8 cellular contexts compared by ENCODE assay signal in genomic region chr7:2018786-2019692, GRCh38.
DNase-seq lines count a peak whose midpoint lies in the region; ATAC-seq, FAIRE-seq and TF ChIP-seq lines count a peak whose summit lies in the region.

No MANE protein-coding gene starts in this region.

- peaks cover 0 to 3% (median under 1%) of the 10 kb centered on the region in 9 donors for H3K9me3 Mint-ChIP-seq in naive thymus-derived CD8-positive, alpha-beta T cell

- FAIRE-seq in D721Med (lab: Jason Lieb, UNC) (no peak), endothelial cell of umbilical vein (lab: Jason Lieb, UNC) (peak; percentile 67)

- peak overlapping the region in 6 of 10 donors; percentile 9 to 86 (median 54) for H3K4me3 Mint-ChIP-seq in naive thymus-derived CD8-positive, alpha-beta T cell

- no peak overlapping the region for H3K9ac ChIP-seq in endothelial cell of umbilical vein (replicated peaks; ENCODE audit: extremely low read depth, insufficient read depth, low read length)

- H4K20me1 ChIP-seq in endothelial cell of umbilical vein (replicated peaks; ENCODE audit: control insufficient read depth, extremely low read depth, insufficient read depth, low read length), result no peaks in the 10 kb centered on the region

- DNase-seq in D721Med (ENCODE audit: insufficient read length, low spot score), result peak; percentile 10
- DNase-seq in NB4 (ENCODE audit: low read depth), result peak; percentile 98
- DNase-seq in endothelial cell of umbilical vein (ENCODE audit: low read depth, low spot score), result peak; percentile 37
- peak in 2 of 10 donors; percentile 1 to 55 for DNase-seq in naive thymus-derived CD8-positive, alpha-beta T cell
- no peak for DNase-seq in DMS 273 treated with DMSO at 0.1 percent for 48 hours (lab: John Stamatoyannopoulos, UW)
- no peak for DNase-seq in NCI-H1092 (lab: John Stamatoyannopoulos, UW)
- no peak for DNase-seq in HuH-7 (ENCODE audit: low spot score)

- POLR2A ChIA-PET in endothelial cell of umbilical vein (lab: Charles Lee), result no interaction called here
- POLR2A ChIA-PET in naive thymus-derived CD8-positive, alpha-beta T cell (lab: Charles Lee), result interaction anchor here (0.7 kb wide), 1 partner anchor 9 kb away, joined by 8 read pairs; no protein-coding TSS in a partner anchor

- no peaks in the 10 kb centered on the region for H3K27me3 Mint-ChIP-seq in naive thymus-derived CD8-positive, alpha-beta T cell

- H3K27me3 ChIP-seq in endothelial cell of umbilical vein (ENCODE audit: control insufficient read depth in 2 of 2, insufficient read depth in 2 of 2, low read length in 2 of 2), result no peaks in the 10 kb centered on the region

- TF ChIP-seq CTCF in D721Med (IDR thresholded peaks at IDR 0.05; ENCODE audit: insufficient read depth, missing control alignments) (no peak), NB4 (IDR thresholded peaks at IDR 0.05; ENCODE audit: low read depth, low read length) (no peak), endothelial cell of umbilical vein (IDR thresholded peaks at IDR 0.05; ENCODE audit: extremely low read depth in 1 of 2, insufficient read depth in 1 of 2, low read depth in 1 of 2, low read length in 2 of 2) (no peak)

- H3K4me2 ChIP-seq in endothelial cell of umbilical vein (ENCODE audit: insufficient read depth, low read length), result peak overlapping the region; percentile 21

- dilution Hi-C loops in endothelial cell of umbilical vein (cut with MboI; ENCODE audit: extremely low pct_ligation_motif_present, low sequenced_read_pairs), result no loop called here

- H3K4me1 ChIP-seq in endothelial cell of umbilical vein (ENCODE audit: control insufficient read depth, extremely low read depth, insufficient read depth, low read length), result peaks cover 14% of the 10 kb centered on the region

- no peaks in the 10 kb centered on the region for H3K9me1 ChIP-seq in endothelial cell of umbilical vein (replicated peaks; ENCODE audit: control insufficient read depth, extremely low read depth, insufficient read depth, low read length)

- no peak overlapping the region for H3K27ac ChIP-seq in endothelial cell of umbilical vein (ENCODE audit: insufficient read depth, low read depth, low read length)

- no peak for ATAC-seq in naive thymus-derived CD8-positive, alpha-beta T cell
- no peak for ATAC-seq in HG02938 (IDR thresholded peaks at IDR 0.05; ENCODE audit: unreplicated experiment)

- intact Hi-C loops in endothelial cell of umbilical vein (cut with micrococcal nuclease), result no loop called here

- peak overlapping the region; percentile 31 to 97 (median 88) for H3K27ac Mint-ChIP-seq in naive thymus-derived CD8-positive, alpha-beta T cell

- no peaks in the 10 kb centered on the region for H3K79me2 ChIP-seq in endothelial cell of umbilical vein (ENCODE audit: control insufficient read depth, insufficient read depth, low read length)

- H3K4me1 Mint-ChIP-seq in naive thymus-derived CD8-positive, alpha-beta T cell, result peaks cover 15 to 46% (median 35%) of the 10 kb centered on the region in 4 donors

- no peaks in the 10 kb centered on the region for H3K9me3 ChIP-seq in endothelial cell of umbilical vein (replicated peaks; ENCODE audit: control insufficient read depth, insufficient read depth, low read length)

- CTCF ChIA-PET in endothelial cell of umbilical vein (lab: Charles Lee), result no interaction called here

- H2AFZ ChIP-seq in endothelial cell of umbilical vein (ENCODE audit: low read depth, low read length), result no peak overlapping the region

- peaks cover 0 to 2% (median 0%) of the 10 kb centered on the region in 3 donors for H3K36me3 Mint-ChIP-seq in naive thymus-derived CD8-positive, alpha-beta T cell

- no peaks in the 10 kb centered on the region for H3K36me3 ChIP-seq in endothelial cell of umbilical vein (ENCODE audit: control insufficient read depth in 2 of 2, extremely low read depth in 1 of 2, insufficient read depth in 2 of 2, low read length in 2 of 2)

- TF ChIP-seq POLR2A in NB4 (IDR thresholded peaks at IDR 0.05; ENCODE audit: extremely low read depth, insufficient read length), result peak; percentile 22
- no peak for TF ChIP-seq POLR2A in endothelial cell of umbilical vein (IDR thresholded peaks at IDR 0.05; ENCODE audit: low read depth, low read length)

- H3K4me3 ChIP-seq in NB4 (ENCODE audit: low read depth, low read length), result no peak overlapping the region
- H3K4me3 ChIP-seq in endothelial cell of umbilical vein (replicated peaks in 1 of 3; ENCODE audit: insufficient read depth in 1 of 3, low read depth in 1 of 3, low read length in 3 of 3), result no peak overlapping the region

- no TSS peak for BruUV-seq in endothelial cell of umbilical vein (replicated peaks; lab: Mats Ljungman, UMichigan)

TF ChIP-seq in endothelial cell of umbilical vein, 7 proteins besides CTCF, POLR2A, EP300 and RAD21:
- TF ChIP-seq FOS (IDR thresholded peaks at IDR 0.05; ENCODE audit: borderline replicate concordance, insufficient read depth, low read length), result peak; percentile 45
- TF ChIP-seq EZH2 (IDR thresholded peaks at IDR 0.05; ENCODE audit: borderline replicate concordance, low read depth, low read length, severe bottlenecking), result no peak
TF ChIP-seq in endothelial cell of umbilical vein: peak in this region for 1.

Comparison
In these comparisons a context has a peak if more than half of its experiments do, and no peak if none do; other contexts are left out.
1. DNase-seq: peak in D721Med (single experiment), NB4 (single experiment) and endothelial cell of umbilical vein (single experiment); none in DMS 273 treated with DMSO at 0.1 percent for 48 hours (single experiment), NCI-H1092 (single experiment) and HuH-7 (single experiment).